18 cellular contexts compared by ENCODE assay signal in the genomic region with DNA sequence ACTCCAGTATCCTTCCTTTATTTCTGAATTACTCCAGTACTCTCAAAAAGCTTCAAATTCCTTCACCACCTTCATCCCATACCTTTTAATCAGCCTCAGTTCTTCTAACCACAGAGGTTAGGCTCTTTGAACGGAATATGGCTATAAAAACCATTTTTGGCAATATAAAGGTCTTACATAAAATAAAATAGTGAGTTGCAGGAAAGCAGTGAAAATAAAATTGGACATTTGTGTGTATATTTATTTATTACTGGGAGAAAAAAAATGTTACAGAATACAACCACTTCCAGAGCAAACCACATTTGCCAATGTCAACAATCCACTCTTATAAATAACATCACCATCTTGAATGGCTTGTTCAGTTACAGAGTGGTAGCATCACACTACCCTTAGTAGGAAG.
"Had no signal": no experiment of that assay in that cellular context is flagged by ENCODE, and none has a peak within 500 bp of the region (broad histone marks: within the 10 kb centered on the region; RNA-seq: fewer than 3 reads in every experiment).

No MANE protein-coding gene starts in this region.

- H3K4me3 ChIP-seq: gastroesophageal sphincter, heart right ventricle had no signal

- H3K27me3 ChIP-seq: gastroesophageal sphincter, heart right ventricle had no signal

- DNase-seq: activated CD4-positive, alpha-beta T cell treated with anti-CD3 and anti-CD28 coated beads, Interleukin-2, amount 50 U/mL, for 48 hours; activated effector memory CD4-positive, alpha-beta T cell treated with Interleukin-2 at 50 U/mL for 16 hours; caudate nucleus; cortex of kidney; effector CD4-positive, alpha-beta T cell; heart right ventricle; islet precursor cell; right cardiac atrium; small intestine; stimulated activated CD4-positive, alpha-beta T cell treated with anti-CD3 and anti-CD28 coated beads, Interleukin-4, amount 100 ng/mL, for 24 hours; stimulated activated naive CD8-positive, alpha-beta T cell treated with anti-CD3 and anti-CD28 coated beads, Interleukin-15, Interleukin-2, amounts not matched to agents 100 U/mL and 50 U/mL, for 24 hours; T-helper 17 cell; trophoblast cell; WERI-Rb-1 had no signal

- H3K4me3 Mint-ChIP-seq: activated naive CD4-positive, alpha-beta T cell treated with anti-CD3 and anti-CD28 coated beads, Interleukin-2, amount 50 U/mL, for 24 hours; natural killer cell treated with Interleukin-12 subunit alpha and Interleukin-12 subunit beta and Interleukin-15 and Interleukin-18, amount 100 ng/mL, for 72 hours; T-helper 17 cell had no signal

- ATAC-seq: gastroesophageal sphincter; natural killer cell treated with Interleukin-12 subunit alpha and Interleukin-12 subunit beta and Interleukin-15 and Interleukin-18, amount 100 ng/mL, for 72 hours; right cardiac atrium; stimulated activated naive CD8-positive, alpha-beta T cell treated with anti-CD3 and anti-CD28 coated beads, Interleukin-15, Interleukin-2, amounts not matched to agents 100 U/mL and 50 U/mL, for 24 hours; T-helper 17 cell had no signal

- H3K27ac Mint-ChIP-seq: progenitor cell of endocrine pancreas, T-helper 17 cell had no signal

- H3K9me3 ChIP-seq: gastroesophageal sphincter, heart right ventricle had no signal

- H3K27ac ChIP-seq: gastroesophageal sphincter, WERI-Rb-1 had no signal

- H3K9me3 Mint-ChIP-seq: activated naive CD4-positive, alpha-beta T cell treated with anti-CD3 and anti-CD28 coated beads, Interleukin-2, amount 50 U/mL, for 24 hours; natural killer cell treated with Interleukin-12 subunit alpha and Interleukin-12 subunit beta and Interleukin-15 and Interleukin-18, amount 100 ng/mL, for 72 hours had no signal

- H3K27me3 Mint-ChIP-seq: activated naive CD4-positive, alpha-beta T cell treated with anti-CD3 and anti-CD28 coated beads, Interleukin-2, amount 50 U/mL, for 24 hours; natural killer cell treated with Interleukin-12 subunit alpha and Interleukin-12 subunit beta and Interleukin-15 and Interleukin-18, amount 100 ng/mL, for 72 hours; progenitor cell of endocrine pancreas; T-helper 17 cell had no signal
